ENCODE assay signal across 2 cellular contexts in genomic region chr6:22322103-22322882, GRCh38.
TF ChIP-seq lines count a peak whose summit lies in the region.

No MANE protein-coding gene starts in this region.

TF ChIP-seq in liver, 16 proteins besides CTCF, POLR2A, EP300 and RAD21 (continued from another document):
- peak; percentile 60 for TF ChIP-seq NR2F2 (IDR thresholded peaks at IDR 0.05)

TF ChIP-seq in HepG2, 621 proteins besides CTCF, POLR2A, EP300 and RAD21:
- TF ChIP-seq FOXP4 (CRISPR knock-in tag; IDR thresholded peaks at IDR 0.05) (no peak), KAT2B (IDR thresholded peaks at IDR 0.05; ENCODE audit: borderline replicate concordance, low read depth, low read length) (no peak), ZNF30 (CRISPR knock-in tag; IDR thresholded peaks at IDR 0.05) (no peak), POGK (CRISPR knock-in tag; conservative IDR thresholded peaks at IDR 0.05) (no peak), LRRFIP1 (CRISPR knock-in tag; conservative IDR thresholded peaks at IDR 0.05) (no peak), SNAPC5 (CRISPR knock-in tag; IDR thresholded peaks at IDR 0.05; ENCODE audit: borderline replicate concordance) (no peak), ZNF335 (CRISPR knock-in tag; IDR thresholded peaks at IDR 0.05) (no peak), CSRNP1 (CRISPR knock-in tag; IDR thresholded peaks at IDR 0.05) (no peak), TRIM24 (CRISPR knock-in tag; IDR thresholded peaks at IDR 0.05) (no peak)
TF ChIP-seq in HepG2: peak in this region for 0.
